Comparison of ENCODE assay signal across 20 cellular contexts in genomic region chr17:46821482-46822387, GRCh38. TPM values are rescaled to one million over a fixed set of nuclear protein-coding genes. Genes with fewer than 3 reads are reported as not detected.
A peak's percentile ranks its signal among the peaks of the same experiment; 100 is the strongest.
DNase-seq lines count a peak whose midpoint lies in the region; ATAC-seq and TF ChIP-seq lines count a peak whose summit lies in the region.
"Had no signal": no experiment of that assay in that cellular context is flagged by ENCODE, and none has a peak within 500 bp of the region (broad histone marks: within the 10 kb centered on the region; RNA-seq: fewer than 3 reads in every experiment).

No MANE protein-coding gene starts in this region.

- no peak for DNase-seq in Calu3
- DNase-seq in iPS DF 6.9 (ENCODE audit: low read depth, low spot score): no peak
- DNase-seq in right lobe of liver: no peak
- DNase-seq in GM19238 (ENCODE audit: insufficient read length, low spot score): no peak
- no peak for DNase-seq in stimulated activated naive CD4-positive, alpha-beta T cell treated with Interleukin-2 at 50 U/mL for 16 hours (lab: John Stamatoyannopoulos, UW)
- DNase-seq in NCI-H524 treated with DMSO at 0.1 percent for 48 hours (lab: John Stamatoyannopoulos, UW): no peak
- DNase-seq: cerebellar nuclear complex, dorsolateral prefrontal cortex, NCI-H146, SJCRH30 had no signal

- H3K4me1 ChIP-seq in iPS DF 6.9 (ENCODE audit: control insufficient read depth, insufficient read depth, low read length): peaks cover 15% of the 10 kb centered on the region
- peaks cover 0 to 19% (median 5%) of the 10 kb centered on the region in 4 donors for H3K4me1 ChIP-seq in right lobe of liver
- H3K4me1 ChIP-seq: SJCRH30 had no signal

- H3K27ac ChIP-seq in iPS DF 6.9 (ENCODE audit: low read length): no peak overlapping the region
- H3K27ac ChIP-seq in right lobe of liver: no peak overlapping the region
- H3K27ac ChIP-seq: dorsolateral prefrontal cortex, neutrophil, SJCRH30, upper lobe of left lung had no signal

- no peak for TF ChIP-seq CTCF in Calu3 (IDR thresholded peaks at IDR 0.05; ENCODE audit: unreplicated experiment)
- TF ChIP-seq CTCF in right lobe of liver (IDR thresholded peaks at IDR 0.05): no peak

- H3K4me3 Mint-ChIP-seq in Calu3 (ENCODE audit: low read depth, unreplicated experiment) (peak overlapping the region; percentile 45), IgD-negative memory B cell (peak overlapping the region in 1 of 4 donors; percentile 17)
- H3K4me3 Mint-ChIP-seq: activated CD8-positive, alpha-beta T cell treated with anti-CD3 and anti-CD28 coated beads, Interleukin-2, amount 10 ng/mL, durations not matched to agents 7 days and 5 days; activated naive CD8-positive, alpha-beta T cell treated with anti-CD3 and anti-CD28 coated beads, Interleukin-2, amount 50 U/mL, for 24 hours had no signal

- ATAC-seq in right lobe of liver (peak in 3 of 4 donors; percentile 3 to 24 (median 12)), HG03432 (IDR thresholded peaks at IDR 0.05; ENCODE audit: unreplicated experiment) (no peak)
- ATAC-seq: activated CD8-positive, alpha-beta T cell treated with anti-CD3 and anti-CD28 coated beads, Interleukin-2, amount 10 ng/mL, durations not matched to agents 7 days and 5 days; activated naive CD8-positive, alpha-beta T cell treated with anti-CD3 and anti-CD28 coated beads, Interleukin-2, amount 50 U/mL, for 24 hours had no signal

- H3K4me1 Mint-ChIP-seq in Calu3 (ENCODE audit: low read depth, unreplicated experiment) (peaks cover 6% of the 10 kb centered on the region), IgD-negative memory B cell (peaks cover 10 to 14% (median 13%) of the 10 kb centered on the region in 3 donors)

- CTCF ChIA-PET in Calu3 (lab: Charles Lee): interaction anchor here (1.2 to 1.6 kb wide), 2 partner anchors 11 to 14 kb away, joined by 3 to 6 read pairs; no protein-coding TSS in a partner anchor

- H3K36me3 ChIP-seq in iPS DF 6.9 (ENCODE audit: control insufficient read depth, insufficient read depth, low read length) (no peaks in the 10 kb centered on the region), right lobe of liver (no peaks in the 10 kb centered on the region)
- H3K36me3 ChIP-seq: neutrophil, SJCRH30, upper lobe of left lung had no signal

- H3K27me3 ChIP-seq in iPS DF 6.9 (ENCODE audit: control insufficient read depth, insufficient read depth, low read length) (peaks cover 28% of the 10 kb centered on the region; the same call in 1 of the 2 replicates), right lobe of liver (peaks cover 8 to 30% of the 10 kb centered on the region in 2 donors)

- H3K9me3 ChIP-seq in iPS DF 6.9 (ENCODE audit: control insufficient read depth, insufficient read depth, low read length) (no peaks in the 10 kb centered on the region), right lobe of liver (no peaks in the 10 kb centered on the region)
- H3K9me3 ChIP-seq: neutrophil, SJCRH30, upper lobe of left lung had no signal

- H3K36me3 Mint-ChIP-seq in Calu3 (ENCODE audit: insufficient read depth, unreplicated experiment) (no peaks in the 10 kb centered on the region), IgD-negative memory B cell (peaks cover 2% of the 10 kb centered on the region)

- no peaks in the 10 kb centered on the region for H3K9me3 Mint-ChIP-seq in Calu3 (ENCODE audit: low read depth, unreplicated experiment)
- H3K9me3 Mint-ChIP-seq in IgD-negative memory B cell: no peaks in the 10 kb centered on the region
- H3K9me3 Mint-ChIP-seq: activated naive CD8-positive, alpha-beta T cell treated with anti-CD3 and anti-CD28 coated beads, Interleukin-2, amount 50 U/mL, for 24 hours had no signal

- BruUV-seq in Calu3 (replicated peaks; lab: Mats Ljungman, UMichigan): no TSS peak

- intact Hi-C loops in Calu3 (cut with micrococcal nuclease; ENCODE audit: unreplicated experiment): no loop called here
- intact Hi-C loops in right lobe of liver (cut with DNase I): no loop called here

- peaks cover 88% of the 10 kb centered on the region for H3K27me3 Mint-ChIP-seq in Calu3 (ENCODE audit: unreplicated experiment)
- H3K27me3 Mint-ChIP-seq in IgD-negative memory B cell: peaks cover 57% of the 10 kb centered on the region

- no peak overlapping the region for H3K27ac Mint-ChIP-seq in Calu3 (ENCODE audit: unreplicated experiment)
- peak overlapping the region in 2 of 3 donors; percentile 56 to 78 for H3K27ac Mint-ChIP-seq in IgD-negative memory B cell
- H3K27ac Mint-ChIP-seq: activated CD8-positive, alpha-beta T cell treated with anti-CD3 and anti-CD28 coated beads, Interleukin-2, amount 10 ng/mL, durations not matched to agents 7 days and 5 days; activated naive CD8-positive, alpha-beta T cell treated with anti-CD3 and anti-CD28 coated beads, Interleukin-2, amount 50 U/mL, for 24 hours had no signal

- no peak for TF ChIP-seq POLR2A in right lobe of liver (IDR thresholded peaks at IDR 0.05)

- H3K4me3 ChIP-seq in iPS DF 6.9 (ENCODE audit: low read length) (peak overlapping the region; percentile 10; the same call in 1 of the 2 replicates), right lobe of liver (no peak overlapping the region)
- H3K4me3 ChIP-seq: dorsolateral prefrontal cortex, lung, SJCRH30, upper lobe of left lung had no signal

- WGBS in iPS DF 6.9 (ENCODE audit: insufficient coverage, insufficient read length): no CpG with 5 or more reads among the region's 31 CpGs
- 15% methylated on average over 16 of the region's 31 CpGs for WGBS in right lobe of liver (ENCODE audit: insufficient coverage, low coverage, low lambda C conversion rate, missing lambda C conversion rate)

RNA-seq across cellular contexts. Expression of gene WNT3, which starts 3.2 kb away (rescaled TPM):
- total RNA-seq in Calu3 (2022): 5.2 and 6.1 TPM in 2 replicates
- polyA plus RNA-seq in IgD-negative memory B cell: 0.14 TPM
- 1 to 10 TPM; 1.0 to 5.0 (median 4.0) TPM for total RNA-seq in right lobe of liver
- total RNA-seq: activated CD8-positive, alpha-beta T cell treated with anti-CD3 and anti-CD28 coated beads, Interleukin-2, amount 10 ng/mL, durations not matched to agents 7 days and 5 days had no signal

RNA-seq across cellular contexts. Expression of gene WNT9B, which starts 29.6 kb away (rescaled TPM):
- total RNA-seq in Calu3 (2022) (not detected in 2 replicates), right lobe of liver (1 to 10 TPM in 2 of 6 experiments, under 1 TPM in 1, not detected in 3; 0.55 to 1.7 (median 1.2) TPM)
- not detected for polyA plus RNA-seq in IgD-negative memory B cell
- total RNA-seq: A673; activated CD8-positive, alpha-beta T cell treated with anti-CD3 and anti-CD28 coated beads, Interleukin-2, amount 10 ng/mL, durations not matched to agents 7 days and 5 days; SJCRH30; skeletal muscle tissue had no signal
- polyA plus RNA-seq: BJ had no signal
